8 cellular contexts compared by ENCODE assay signal in genomic region chr1:24112381-24113169, GRCh38. TPM values are rescaled to one million over a fixed set of nuclear protein-coding genes. Genes with fewer than 3 reads are reported as not detected.
DNase-seq lines count a peak whose midpoint lies in the region; ATAC-seq and TF ChIP-seq lines count a peak whose summit lies in the region.

No MANE protein-coding gene starts in this region.

- H3K27me3 ChIP-seq in left ventricle myocardium inferior (ENCODE audit: low read depth): peaks cover 43% of the 10 kb centered on the region
- no peaks in the 10 kb centered on the region for H3K27me3 ChIP-seq in rectal smooth muscle tissue (ENCODE audit: control insufficient read depth, insufficient read depth, low read length)

- intact Hi-C loops in left ventricle myocardium inferior (cut with micrococcal nuclease): no loop called here

- no peaks in the 10 kb centered on the region for H3K36me3 Mint-ChIP-seq in activated naive CD4-positive, alpha-beta T cell treated with anti-CD3 and anti-CD28 coated beads, Interleukin-2, amount 50 U/mL, for 72 hours

- H3K4me1 ChIP-seq in left ventricle myocardium inferior (peaks cover 41% of the 10 kb centered on the region), rectal smooth muscle tissue (ENCODE audit: control insufficient read depth, insufficient read depth, low read length) (no peaks in the 10 kb centered on the region)

- H3K9me3 Mint-ChIP-seq in activated naive CD4-positive, alpha-beta T cell treated with anti-CD3 and anti-CD28 coated beads, Interleukin-2, amount 50 U/mL, for 72 hours: no peaks in the 10 kb centered on the region

- ATAC-seq in activated naive CD4-positive, alpha-beta T cell treated with anti-CD3 and anti-CD28 coated beads, Interleukin-2, amount 50 U/mL, for 72 hours: peak; percentile 93 to 96
- ATAC-seq in GM18858 (IDR thresholded peaks at IDR 0.05; ENCODE audit: unreplicated experiment): no peak

- H3K36me3 ChIP-seq in left ventricle myocardium inferior: peaks cover 7% of the 10 kb centered on the region
- no peaks in the 10 kb centered on the region for H3K36me3 ChIP-seq in rectal smooth muscle tissue (ENCODE audit: control insufficient read depth, insufficient read depth, low read length)

- no peak overlapping the region for H3K27ac Mint-ChIP-seq in activated naive CD4-positive, alpha-beta T cell treated with anti-CD3 and anti-CD28 coated beads, Interleukin-2, amount 50 U/mL, for 72 hours

- no peaks in the 10 kb centered on the region for H3K9me3 ChIP-seq in left ventricle myocardium inferior (replicated peaks)

- peak overlapping the region; percentile 96 for H3K27ac ChIP-seq in left ventricle myocardium inferior (replicated peaks)
- no peak overlapping the region for H3K27ac ChIP-seq in rectal smooth muscle tissue (ENCODE audit: low read depth, low read length)

- DNase-seq in COR-L47 (lab: John Stamatoyannopoulos, UW) (peak; percentile 64), HS-27A (ENCODE audit: low read depth) (peak; percentile 20), RPMI7951 (ENCODE audit: low read depth) (peak; percentile 74), left ventricle myocardium inferior (peak; percentile 74), GF-D8 (lab: John Stamatoyannopoulos, UW) (no peak)
- peak in 1 of 2 donors; percentile 42 for DNase-seq in activated naive CD4-positive, alpha-beta T cell treated with anti-CD3 and anti-CD28 coated beads, Interleukin-2, amount 50 U/mL, for 72 hours (ENCODE audit: low spot score in 2 of 2)

- H3K4me3 ChIP-seq in left ventricle myocardium inferior (peak overlapping the region; percentile 72), rectal smooth muscle tissue (ENCODE audit: low read length) (peak overlapping the region; percentile 40)

- peak; percentile 62 for TF ChIP-seq CTCF in left ventricle myocardium inferior (IDR thresholded peaks at IDR 0.05; ENCODE audit: borderline replicate concordance)

- H3K9ac ChIP-seq in rectal smooth muscle tissue (ENCODE audit: low read length): no peak overlapping the region

RNA-seq across cellular contexts. Expression of gene MYOM3, which starts 0.6 kb away (rescaled TPM):
- under 0.01 and 0.12 TPM in 2 replicates for total RNA-seq in RPMI7951 (2014; rRNA removed; shearing (Covaris generic))
- total RNA-seq in activated naive CD4-positive, alpha-beta T cell treated with anti-CD3 and anti-CD28 coated beads, Interleukin-2, amount 50 U/mL, for 72 hours: not detected
- total RNA-seq in left ventricle myocardium inferior: 440 TPM

RNA-seq across cellular contexts. Expression of gene IL22RA1, which starts 30.4 kb away (rescaled TPM):
- 1.6 and 2.3 TPM in 2 replicates for total RNA-seq in RPMI7951 (2014; rRNA removed; shearing (Covaris generic))
- total RNA-seq in activated naive CD4-positive, alpha-beta T cell treated with anti-CD3 and anti-CD28 coated beads, Interleukin-2, amount 50 U/mL, for 72 hours: not detected
- total RNA-seq in left ventricle myocardium inferior: 0.14 TPM

Comparison
In these comparisons a context has a peak if more than half of its experiments do, and no peak if none do; other contexts are left out.
1. RNA of gene MYOM3, which starts 0.6 kb away (total RNA-seq): 440 TPM in left ventricle myocardium inferior (single experiment); under 0.01 to 0.12 TPM in RPMI7951 and not detected in activated naive CD4-positive, alpha-beta T cell treated with anti-CD3 and anti-CD28 coated beads, Interleukin-2, amount 50 U/mL, for 72 hours; every median in the first group is over 100 times any median in the second.